In genomic region chr2:228039752-228040534, GRCh38 we compare ENCODE assay signal across 8 cellular contexts.
A peak's percentile ranks its signal among the peaks of the same experiment; 100 is the strongest.
DNase-seq lines count a peak whose midpoint lies in the region; ATAC-seq, FAIRE-seq and TF ChIP-seq lines count a peak whose summit lies in the region.

No MANE protein-coding gene starts in this region.

- CTCF ChIA-PET in GM12878 (lab: Yijun Ruan, JAX): interaction anchor here (0.6 to 3.2 kb wide), 9 partner anchors 10 to 620 kb away, joined by 3 to 10 read pairs (median 4); no protein-coding TSS in a partner anchor
- CTCF ChIA-PET in activated CD4-positive, alpha-beta memory T cell treated with anti-CD3 and anti-CD28 coated beads for 36 hours (lab: Charles Lee): interaction anchor here (1.4 kb wide), 1 partner anchor 9 kb away, joined by 6 read pairs; no protein-coding TSS in a partner anchor

- H3K27ac ChIP-seq in GM12878 (ENCODE audit: control insufficient read depth, insufficient read depth) (no peak overlapping the region), neural cell (ENCODE audit: low read length) (no peak overlapping the region)
- H3K27ac ChIP-seq in effector memory CD4-positive, alpha-beta T cell (ENCODE audit: insufficient read depth, low read length, poor library complexity, severe bottlenecking): no peak overlapping the region

- in situ Hi-C loops in GM12878 (cut with MboI): no loop called here

- H4K20me1 ChIP-seq in GM12878 (ENCODE audit: control insufficient read depth, insufficient read depth): no peaks in the 10 kb centered on the region
- no peaks in the 10 kb centered on the region for H4K20me1 ChIP-seq in neural cell (ENCODE audit: insufficient read depth)

- FAIRE-seq in GM12878 (lab: Jason Lieb, UNC): peak; percentile 86

- SMC1A ChIA-PET in GM12878 (lab: Charles Lee; ENCODE audit: uncharacterized antibody, unreplicated experiment): interaction anchor here (0.9 to 1.4 kb wide), 2 partner anchors 18 to 56 kb away, joined by 3 read pairs; no protein-coding TSS in a partner anchor

- peak; percentile 93 for ATAC-seq in GM21786 (IDR thresholded peaks at IDR 0.05; ENCODE audit: unreplicated experiment)
- ATAC-seq in GM12878: peak; percentile 87

- H2AFZ ChIP-seq in GM12878 (ENCODE audit: control insufficient read depth, low read depth, low read length) (no peak overlapping the region), neural cell (ENCODE audit: low read depth, low read length) (no peak overlapping the region)

- H3K4me2 ChIP-seq in GM12878 (ENCODE audit: control insufficient read depth, insufficient read depth) (no peak overlapping the region), neural cell (ENCODE audit: low read length) (no peak overlapping the region)

- POLR2A ChIA-PET in GM12878 (lab: Charles Lee): no interaction called here
- POLR2A ChIA-PET in activated CD4-positive, alpha-beta memory T cell treated with anti-CD3 and anti-CD28 coated beads for 36 hours (lab: Charles Lee): no interaction called here

- H3K27me3 Mint-ChIP-seq in activated CD4-positive, alpha-beta memory T cell treated with anti-CD3 and anti-CD28 coated beads for 36 hours: no peaks in the 10 kb centered on the region

- RAD21 ChIA-PET in GM12878 (lab: Charles Lee; ENCODE audit: unreplicated experiment): interaction anchor here (1.1 kb wide), 1 partner anchor 280 kb away, joined by 3 read pairs; no protein-coding TSS in a partner anchor

- TF ChIP-seq RAD21 in GM12878 (IDR thresholded peaks at IDR 0.05; ENCODE audit: insufficient read depth, low read depth, low read length) (peak; percentile 59), neural cell (conservative IDR thresholded peaks at IDR 0.05) (peak; percentile 14)

- H3K4me1 ChIP-seq in GM12878 (ENCODE audit: control insufficient read depth, insufficient read depth, low read length): no peaks in the 10 kb centered on the region
- H3K4me1 ChIP-seq in effector memory CD4-positive, alpha-beta T cell (ENCODE audit: control insufficient read depth, insufficient read depth, low read length, poor library complexity, severe bottlenecking): no peaks in the 10 kb centered on the region

- H3K36me3 ChIP-seq in GM12878 (ENCODE audit: control insufficient read depth in 2 of 2, insufficient read depth in 2 of 2, low read length in 1 of 2): no peaks in the 10 kb centered on the region
- H3K36me3 ChIP-seq in neural cell (ENCODE audit: insufficient read depth, low read length): no peaks in the 10 kb centered on the region
- no peaks in the 10 kb centered on the region for H3K36me3 ChIP-seq in effector memory CD4-positive, alpha-beta T cell (ENCODE audit: control insufficient read depth, insufficient read depth, low read length)

- H3K4me1 Mint-ChIP-seq in activated CD4-positive, alpha-beta memory T cell treated with anti-CD3 and anti-CD28 coated beads for 36 hours (ENCODE audit: low read depth): no peaks in the 10 kb centered on the region

- H3F3A ChIP-seq in neural cell (ENCODE audit: insufficient read depth, low read length, poor library complexity, severe bottlenecking): no peaks in the 10 kb centered on the region

- BruUV-seq in GM12878 (replicated peaks; lab: Mats Ljungman, UMichigan): no TSS peak

- H3K9me3 Mint-ChIP-seq in activated CD4-positive, alpha-beta memory T cell treated with anti-CD3 and anti-CD28 coated beads for 36 hours: no peaks in the 10 kb centered on the region

- no peak overlapping the region for H3K4me3 Mint-ChIP-seq in activated CD4-positive, alpha-beta memory T cell treated with anti-CD3 and anti-CD28 coated beads for 36 hours

- DNase-seq in NCI-H446 (lab: John Stamatoyannopoulos, UW): peak; percentile 4 to 34
- DNase-seq in NCI-H446 treated with DMSO at 0.1 percent for 48 hours (lab: John Stamatoyannopoulos, UW): no peak
- peak; percentile 47 for DNase-seq in LoVo (ENCODE audit: low spot score)
- no peak for DNase-seq in GM12878 (ENCODE audit: low read depth, low spot score)
- no peak for DNase-seq in effector memory CD4-positive, alpha-beta T cell
- DNase-seq in activated CD4-positive, alpha-beta memory T cell treated with anti-CD3 and anti-CD28 coated beads for 36 hours: no peak

- H3K9me3 ChIP-seq in GM12878 (replicated peaks; ENCODE audit: control insufficient read depth, insufficient read depth, low read length) (no peaks in the 10 kb centered on the region), neural cell (ENCODE audit: low read length) (no peaks in the 10 kb centered on the region)
- no peaks in the 10 kb centered on the region for H3K9me3 ChIP-seq in effector memory CD4-positive, alpha-beta T cell (ENCODE audit: control insufficient read depth, low read length)

- TF ChIP-seq EP300 in GM12878 (IDR thresholded peaks at IDR 0.05; ENCODE audit: borderline replicate concordance in 1 of 2, control insufficient read depth in 1 of 2, low read depth in 2 of 2, low read length in 2 of 2): no peak
- no peak for TF ChIP-seq EP300 in neural cell (conservative IDR thresholded peaks at IDR 0.05; ENCODE audit: poor library complexity, severe bottlenecking)

- H3K9me2 ChIP-seq in neural cell (ENCODE audit: insufficient read depth, low read length): no peaks in the 10 kb centered on the region

- H3K79me2 ChIP-seq in GM12878 (ENCODE audit: control insufficient read depth, insufficient read depth, low read length) (no peaks in the 10 kb centered on the region), neural cell (replicated peaks; ENCODE audit: insufficient read depth, low read length) (no peaks in the 10 kb centered on the region)

- H3K36me3 Mint-ChIP-seq in activated CD4-positive, alpha-beta memory T cell treated with anti-CD3 and anti-CD28 coated beads for 36 hours: no peaks in the 10 kb centered on the region

- no peak overlapping the region for H3K4me3 ChIP-seq in GM12878
- no peak overlapping the region for H3K4me3 ChIP-seq in neural cell (ENCODE audit: low read length)
- H3K4me3 ChIP-seq in effector memory CD4-positive, alpha-beta T cell (ENCODE audit: insufficient read depth, low read depth, low read length, poor library complexity, severe bottlenecking): no peak overlapping the region

- TF ChIP-seq POLR2A in GM12878 (IDR thresholded peaks at IDR 0.05; ENCODE audit: low read depth, low read length): no peak

- no peaks in the 10 kb centered on the region for H3K27me3 ChIP-seq in GM12878 (replicated peaks in 1 of 2; ENCODE audit: control insufficient read depth in 2 of 2, insufficient read depth in 2 of 2, low read length in 1 of 2)
- H3K27me3 ChIP-seq in neural cell (ENCODE audit: insufficient read depth, low read depth, low read length): no peaks in the 10 kb centered on the region
- no peaks in the 10 kb centered on the region for H3K27me3 ChIP-seq in effector memory CD4-positive, alpha-beta T cell (replicated peaks; ENCODE audit: control insufficient read depth, insufficient read depth, low read length, poor library complexity, severe bottlenecking)

- intact Hi-C loops in GM12878 (cut with micrococcal nuclease; ENCODE audit: unreplicated experiment): loop anchor here (2.0 to 5.0 kb wide), 2 partner anchors 103 to 619 kb away; no protein-coding TSS in a partner anchor
- intact Hi-C loops in activated CD4-positive, alpha-beta memory T cell treated with anti-CD3 and anti-CD28 coated beads for 36 hours (cut with micrococcal nuclease): no loop called here

- H3K9ac ChIP-seq in GM12878 (ENCODE audit: control insufficient read depth, insufficient read depth, low read length) (no peak overlapping the region), neural cell (ENCODE audit: low read length) (no peak overlapping the region)

- TF ChIP-seq CTCF in GM12878 (IDR thresholded peaks at IDR 0.05 in 2 of 3, conservative IDR thresholded peaks at IDR 0.05 in 1 of 3; ENCODE audit: control insufficient read depth in 2 of 3, extremely low read depth in 1 of 3, insufficient read depth in 1 of 3, low read depth in 3 of 3, low read length in 3 of 3): peak; percentile 62 to 64 (median 62); a peak in 5 of 6 replicates
- peak; percentile 50 for TF ChIP-seq CTCF in neural cell (IDR thresholded peaks at IDR 0.05; ENCODE audit: poor library complexity, severe bottlenecking)

- 2% methylated on average over 5 of the region's 5 CpGs for WGBS in GM12878 (ENCODE audit: insufficient coverage, insufficient replicate concordance, low lambda C conversion rate, missing lambda C conversion rate)

- no peak overlapping the region for H3K27ac Mint-ChIP-seq in activated CD4-positive, alpha-beta memory T cell treated with anti-CD3 and anti-CD28 coated beads for 36 hours

TF ChIP-seq in GM12878, 131 proteins besides CTCF, POLR2A, EP300 and RAD21 (continues in another document):
- TF ChIP-seq MAX (IDR thresholded peaks at IDR 0.05; ENCODE audit: low read depth, low read length) (no peak), BMI1 (IDR thresholded peaks at IDR 0.05; ENCODE audit: borderline replicate concordance) (no peak)

TF ChIP-seq in neural cell, 6 proteins besides CTCF, POLR2A, EP300 and RAD21:
- TF ChIP-seq POLR2AphosphoS5 (IDR thresholded peaks at IDR 0.05) (no peak), TAF1 (IDR thresholded peaks at IDR 0.05; ENCODE audit: low read depth) (no peak), SMC3 (conservative IDR thresholded peaks at IDR 0.05; ENCODE audit: poor library complexity) (no peak), MXI1 (conservative IDR thresholded peaks at IDR 0.05; ENCODE audit: poor library complexity, severe bottlenecking) (no peak), REST (IDR thresholded peaks at IDR 0.05; ENCODE audit: borderline replicate concordance) (no peak), EZH2 (IDR thresholded peaks at IDR 0.05; ENCODE audit: borderline replicate concordance, insufficient read depth, low read length, poor library complexity, severe bottlenecking) (no peak)

Comparison
In these comparisons a context has a peak if more than half of its experiments do, and no peak if none do; other contexts are left out.
1. DNase-seq: peak in NCI-H446 (2 of 2) and LoVo (single experiment); none in NCI-H446 treated with DMSO at 0.1 percent for 48 hours (single experiment), GM12878 (single experiment), effector memory CD4-positive, alpha-beta T cell (0 of 3) and activated CD4-positive, alpha-beta memory T cell treated with anti-CD3 and anti-CD28 coated beads for 36 hours (single experiment).